25 cellular contexts compared by ENCODE assay signal in genomic region chr10:14693891-14694290, GRCh38.
"Had no signal": no experiment of that assay in that cellular context is flagged by ENCODE, and none has a peak within 500 bp of the region (broad histone marks: within the 10 kb centered on the region; RNA-seq: fewer than 3 reads in every experiment).

No MANE protein-coding gene starts in this region.

- ATAC-seq: effector memory CD8-positive, alpha-beta T cell; esophagus mucosa; foreskin keratinocyte; gastrocnemius medialis; gastroesophageal sphincter; heart left ventricle; heart right ventricle had no signal

- H3K4me3 Mint-ChIP-seq: dendritic cell treated with granulocyte-macrophage colony-stimulating factor and Interleukin-4, amounts not matched to agents 40 ng/mL and 50 ng/mL, for 4 days; effector memory CD8-positive, alpha-beta T cell; endodermal cell had no signal

- DNase-seq: colonic mucosa; cortex of kidney; dermis blood vessel endothelial cell; dorsolateral prefrontal cortex; effector CD4-positive, alpha-beta T cell; effector CD8-positive, alpha-beta T cell; effector memory CD4-positive, alpha-beta T cell; effector memory CD8-positive, alpha-beta T cell; endodermal cell; erythroblast; esophagus squamous epithelium; foreskin fibroblast; foreskin keratinocyte; foreskin melanocyte; gastrocnemius medialis; glutamatergic neuron; head of caudate nucleus; heart left ventricle; heart right ventricle had no signal

- H3K27ac Mint-ChIP-seq: dendritic cell treated with granulocyte-macrophage colony-stimulating factor and Interleukin-4, amounts not matched to agents 40 ng/mL and 50 ng/mL, for 4 days; effector memory CD8-positive, alpha-beta T cell; endodermal cell had no signal

- H3K9me3 ChIP-seq: colonic mucosa, esophagus muscularis mucosa, esophagus squamous epithelium, gastrocnemius medialis, gastroesophageal sphincter, heart left ventricle, heart right ventricle had no signal

- H3K27ac ChIP-seq: colonic mucosa, coronary artery, dorsolateral prefrontal cortex, epithelial cell of prostate, esophagus muscularis mucosa, esophagus squamous epithelium, foreskin keratinocyte, gastrocnemius medialis, gastroesophageal sphincter, heart left ventricle, heart right ventricle had no signal

- H3K36me3 ChIP-seq: colonic mucosa, esophagus muscularis mucosa, esophagus squamous epithelium, gastrocnemius medialis, gastroesophageal sphincter, heart left ventricle, heart right ventricle had no signal

- H3K27me3 ChIP-seq: colonic mucosa, dorsolateral prefrontal cortex, esophagus muscularis mucosa, foreskin keratinocyte, gastrocnemius medialis, gastroesophageal sphincter, heart left ventricle, heart right ventricle had no signal

- H3K9me3 Mint-ChIP-seq: dendritic cell treated with granulocyte-macrophage colony-stimulating factor and Interleukin-4, amounts not matched to agents 40 ng/mL and 50 ng/mL, for 4 days; effector memory CD8-positive, alpha-beta T cell; endodermal cell had no signal

- H3K4me1 ChIP-seq: foreskin keratinocyte, gastrocnemius medialis, gastroesophageal sphincter had no signal

- H3K4me3 ChIP-seq: colonic mucosa, coronary artery, dorsolateral prefrontal cortex, esophagus muscularis mucosa, esophagus squamous epithelium, gastrocnemius medialis, gastroesophageal sphincter, heart left ventricle, heart right ventricle had no signal
